ENCODE assay signal across 9 cellular contexts in genomic region chr1:231315887-231316286, GRCh38.
A peak's percentile ranks its signal among the peaks of the same experiment; 100 is the strongest.
DNase-seq lines count a peak whose midpoint lies in the region; ATAC-seq lines count a peak whose summit lies in the region.
"Had no signal": no experiment of that assay in that cellular context is flagged by ENCODE, and none has a peak within 500 bp of the region (broad histone marks: within the 10 kb centered on the region; RNA-seq: fewer than 3 reads in every experiment).

No MANE protein-coding gene starts in this region.

- peaks cover 3 to 6% of the 10 kb centered on the region in 2 donors for H3K4me1 Mint-ChIP-seq in stimulated activated naive B cell treated with anti-CD40 and anti-IgM and Interleukin-4, amounts not matched to agents 10 μg/mL and 1 μg/mL and 100 μg/mL, for 72 hours

- H3K27ac Mint-ChIP-seq in stimulated activated naive B cell treated with anti-CD40 and anti-IgM and Interleukin-4, amounts not matched to agents 10 μg/mL and 1 μg/mL and 100 μg/mL, for 72 hours, result no peak overlapping the region

- ATAC-seq in HG02571 (IDR thresholded peaks at IDR 0.05; ENCODE audit: unreplicated experiment), result peak; percentile 59
- peak; percentile 82 to 83 for ATAC-seq in stimulated activated naive B cell treated with anti-CD40 and anti-IgM and Interleukin-4, amounts not matched to agents 10 μg/mL and 1 μg/mL and 100 μg/mL, for 72 hours (replicated peaks)

- peaks cover 0 to 2% of the 10 kb centered on the region in 2 donors for H3K36me3 Mint-ChIP-seq in stimulated activated naive B cell treated with anti-CD40 and anti-IgM and Interleukin-4, amounts not matched to agents 10 μg/mL and 1 μg/mL and 100 μg/mL, for 72 hours

- H3K36me3 ChIP-seq in NT2/D1 (ENCODE audit: insufficient read depth, insufficient read length, low read length), result no peaks in the 10 kb centered on the region
- H3K36me3 ChIP-seq: ascending aorta had no signal

- DNase-seq in NCI-H82 (lab: John Stamatoyannopoulos, UW) (peak; percentile 76), NCI-H82 treated with DMSO at 0.1 percent for 48 hours (lab: John Stamatoyannopoulos, UW; ENCODE audit: unreplicated experiment) (no peak), NT2/D1 (ENCODE audit: low read depth, low spot score) (peak; percentile 76), iPS-NIHi11 (ENCODE audit: low spot score) (peak; percentile 66), KG1 (lab: John Stamatoyannopoulos, UW) (no peak)
- DNase-seq in activated effector memory CD4-positive, alpha-beta T cell treated with anti-CD3 and anti-CD28 coated beads, Interleukin-2, amount 50 U/mL, for 16 hours, result peak; percentile 77
- DNase-seq in stimulated activated naive B cell treated with anti-CD40 and anti-IgM and Interleukin-4, amounts not matched to agents 10 μg/mL and 1 μg/mL and 100 μg/mL, for 72 hours, result peak; percentile 9

- H3K9ac ChIP-seq in NT2/D1 (ENCODE audit: insufficient read length, low read depth), result no peak overlapping the region

- no peaks in the 10 kb centered on the region for H3K4me1 ChIP-seq in NT2/D1 (ENCODE audit: insufficient read depth, insufficient read length)
- H3K4me1 ChIP-seq: ascending aorta had no signal

- H3K27me3 ChIP-seq in NT2/D1 (ENCODE audit: insufficient read depth, insufficient read length), result no peaks in the 10 kb centered on the region
- H3K27me3 ChIP-seq: ascending aorta had no signal

- H3K9me3 Mint-ChIP-seq in stimulated activated naive B cell treated with anti-CD40 and anti-IgM and Interleukin-4, amounts not matched to agents 10 μg/mL and 1 μg/mL and 100 μg/mL, for 72 hours, result no peaks in the 10 kb centered on the region

- H3K27me3 Mint-ChIP-seq in stimulated activated naive B cell treated with anti-CD40 and anti-IgM and Interleukin-4, amounts not matched to agents 10 μg/mL and 1 μg/mL and 100 μg/mL, for 72 hours, result peaks cover 0 to 6% of the 10 kb centered on the region in 2 donors

- H3K4me3 Mint-ChIP-seq in stimulated activated naive B cell treated with anti-CD40 and anti-IgM and Interleukin-4, amounts not matched to agents 10 μg/mL and 1 μg/mL and 100 μg/mL, for 72 hours, result no peak overlapping the region

- H3K4me3 ChIP-seq in NT2/D1 (ENCODE audit: insufficient read length, low read depth), result no peak overlapping the region
- H3K4me3 ChIP-seq: ascending aorta had no signal

- H3K9me3 ChIP-seq in NT2/D1 (ENCODE audit: insufficient read depth, low read length), result no peaks in the 10 kb centered on the region; the same call in 1 of the 2 replicates
- H3K9me3 ChIP-seq: ascending aorta had no signal

Comparison
In these comparisons a context has a peak if more than half of its experiments do, and no peak if none do; other contexts are left out.
1. DNase-seq: peak in NCI-H82 (single experiment), NT2/D1 (single experiment), activated effector memory CD4-positive, alpha-beta T cell treated with anti-CD3 and anti-CD28 coated beads, Interleukin-2, amount 50 U/mL, for 16 hours (single experiment), iPS-NIHi11 (single experiment) and stimulated activated naive B cell treated with anti-CD40 and anti-IgM and Interleukin-4, amounts not matched to agents 10 μg/mL and 1 μg/mL and 100 μg/mL, for 72 hours (single experiment); none in NCI-H82 treated with DMSO at 0.1 percent for 48 hours (single experiment) and KG1 (single experiment).